22 cellular contexts compared by ENCODE assay signal in genomic region chr22:22407061-22407460, GRCh38.
"Had no signal": no experiment of that assay in that cellular context is flagged by ENCODE, and none has a peak within 500 bp of the region (broad histone marks: within the 10 kb centered on the region; RNA-seq: fewer than 3 reads in every experiment).

No MANE protein-coding gene starts in this region.

- H3K9me3 Mint-ChIP-seq: activated B cell treated with CpG ODN at 0.5 μM for 24 hours; activated naive CD4-positive, alpha-beta T cell treated with anti-CD3 and anti-CD28 coated beads, Interleukin-2, amount 50 U/mL, for 72 hours; activated T-cell treated with anti-CD3 and anti-CD28 coated beads, Interleukin-2, amount 50 U/mL, for 72 hours had no signal

- H3K4me3 Mint-ChIP-seq: activated B cell treated with CpG ODN at 0.5 μM for 24 hours; activated T-cell treated with anti-CD3 and anti-CD28 coated beads, Interleukin-2, amount 50 U/mL, for 72 hours; nephron had no signal

- H3K36me3 Mint-ChIP-seq: activated naive CD4-positive, alpha-beta T cell treated with anti-CD3 and anti-CD28 coated beads, Interleukin-2, amount 50 U/mL, for 72 hours had no signal

- H3K27ac Mint-ChIP-seq: activated B cell treated with CpG ODN at 0.5 μM for 24 hours; activated naive CD4-positive, alpha-beta T cell treated with anti-CD3 and anti-CD28 coated beads, Interleukin-2, amount 50 U/mL, for 72 hours; activated T-cell treated with anti-CD3 and anti-CD28 coated beads, Interleukin-2, amount 50 U/mL, for 72 hours; nephron had no signal

- DNase-seq: activated B cell treated with CpG ODN at 0.5 μM for 24 hours; activated CD4-positive, alpha-beta T cell treated with anti-CD3 and anti-CD28 coated beads, Interleukin-2, amount 50 U/mL, for 1 hour; activated naive CD4-positive, alpha-beta T cell; activated T-cell treated with anti-CD3 and anti-CD28 coated beads for 4 hours; activated T-cell treated with anti-CD3 and anti-CD28 coated beads, Interleukin-2, amount 50 U/mL, for 72 hours; effector CD8-positive, alpha-beta T cell; kidney; left colon; mesenchymal stem cell; retina; stimulated activated CD4-positive, alpha-beta T cell treated with anti-CD3 and anti-CD28 coated beads, Interleukin-1b, Interleukin-23, amount 100 ng/mL, for 48 hours; stimulated activated naive CD4-positive, alpha-beta T cell; T-helper 2 cell; testis had no signal

- H3K4me2 ChIP-seq: hepatocyte, smooth muscle cell had no signal

- H3K36me3 ChIP-seq: breast epithelium, gastroesophageal sphincter, prostate gland had no signal

- H3K27me3 Mint-ChIP-seq: activated B cell treated with CpG ODN at 0.5 μM for 24 hours had no signal

- H3K4me1 ChIP-seq: breast epithelium, gastroesophageal sphincter, prostate gland, testis had no signal

- H3K4me3 ChIP-seq: breast epithelium, gastroesophageal sphincter, hepatocyte, prostate gland, smooth muscle cell, testis had no signal

- H3K79me2 ChIP-seq: hepatocyte had no signal

- ATAC-seq: activated naive CD4-positive, alpha-beta T cell treated with anti-CD3 and anti-CD28 coated beads, Interleukin-2, amount 50 U/mL, for 72 hours; activated T-cell treated with anti-CD3 and anti-CD28 coated beads, Interleukin-2, amount 50 U/mL, for 72 hours; gastroesophageal sphincter; left colon had no signal

- H2AFZ ChIP-seq: hepatocyte had no signal

- H3K27ac ChIP-seq: breast epithelium, epithelial cell of prostate, gastroesophageal sphincter, hepatocyte, prostate gland, testis had no signal

- FAIRE-seq: kidney had no signal

- H3K27me3 ChIP-seq: breast epithelium, testis had no signal

- H3K9me3 ChIP-seq: breast epithelium, gastroesophageal sphincter, prostate gland, testis had no signal
